12 cellular contexts compared by ENCODE assay signal in genomic region chr11:117071344-117071787, GRCh38. TPM values are rescaled to one million over a fixed set of nuclear protein-coding genes. Genes with fewer than 3 reads are reported as not detected.
DNase-seq lines count a peak whose midpoint lies in the region; ATAC-seq and TF ChIP-seq lines count a peak whose summit lies in the region.
"Had no signal": no experiment of that assay in that cellular context is flagged by ENCODE, and none has a peak within 500 bp of the region (broad histone marks: within the 10 kb centered on the region; RNA-seq: fewer than 3 reads in every experiment).

No MANE protein-coding gene starts in this region.

- no peaks in the 10 kb centered on the region for H3K27me3 ChIP-seq in colonic mucosa

- H3K36me3 ChIP-seq in colonic mucosa (no peaks in the 10 kb centered on the region), mucosa of descending colon (ENCODE audit: low read depth) (no peaks in the 10 kb centered on the region)

- H3K27ac ChIP-seq in C4-2B: peak overlapping the region; percentile 72
- H3K27ac ChIP-seq in colonic mucosa: no peak overlapping the region

- no peak for TF ChIP-seq CTCF in C4-2B (conservative IDR thresholded peaks at IDR 0.05)
- no peak for TF ChIP-seq CTCF in colonic mucosa (IDR thresholded peaks at IDR 0.05)
- no peak for TF ChIP-seq CTCF in mucosa of descending colon (IDR thresholded peaks at IDR 0.05)

- H3K9ac ChIP-seq in colonic mucosa (ENCODE audit: low read depth in 2 of 2, low read length in 2 of 2): no peak overlapping the region

- DNase-seq in NCI-H1092 (lab: John Stamatoyannopoulos, UW) (peak; percentile 21), colonic mucosa (peak; percentile 66), mucosa of descending colon (peak in 1 of 3 donors; percentile 69), NCI-H2081 treated with DMSO at 0.1 percent for 48 hours (lab: John Stamatoyannopoulos, UW) (no peak), amniotic stem cell (lab: John Stamatoyannopoulos, UW) (no peak)
- DNase-seq: activated CD4-positive, alpha-beta T cell treated with anti-CD3 and anti-CD28 coated beads for 1 hour; HFFc6; naive thymus-derived CD8-positive, alpha-beta T cell; stimulated activated CD8-positive, alpha-beta memory T cell treated with anti-CD3 and anti-CD28 coated beads, Interleukin-4, amount 100 ng/mL, for 48 hours had no signal

- H3K9me3 ChIP-seq in colonic mucosa (no peaks in the 10 kb centered on the region), mucosa of descending colon (no peaks in the 10 kb centered on the region)

- intact Hi-C loops in colonic mucosa (cut with DNase I): no loop called here
- intact Hi-C loops in mucosa of descending colon (cut with DNase I, micrococcal nuclease): no loop called here

- ATAC-seq in mucosa of descending colon (peak; percentile 70), GM21737 (IDR thresholded peaks at IDR 0.05; ENCODE audit: unreplicated experiment) (no peak), HG02870 (IDR thresholded peaks at IDR 0.05; ENCODE audit: unreplicated experiment) (no peak)
- ATAC-seq: naive thymus-derived CD8-positive, alpha-beta T cell had no signal

- H3K4me3 ChIP-seq in colonic mucosa: no peak overlapping the region
- no peak overlapping the region for H3K4me3 ChIP-seq in mucosa of descending colon

- H3K4me1 ChIP-seq in colonic mucosa (peaks cover 10% of the 10 kb centered on the region), mucosa of descending colon (ENCODE audit: low read depth) (peaks cover 34% of the 10 kb centered on the region)

RNA-seq across cellular contexts. Expression of gene SIK3, which starts 26.9 kb away (rescaled TPM):
- 10 to 100 TPM; 26.7 to 28.0 TPM for total RNA-seq in colonic mucosa
- 10 to 100 TPM; 28.1 to 55.6 (median 41.8) TPM for total RNA-seq in mucosa of descending colon

Comparison
In these comparisons a context has a peak if more than half of its experiments do, and no peak if none do; other contexts are left out.
1. DNase-seq: peak in NCI-H1092 (single experiment) and colonic mucosa (single experiment); none in NCI-H2081 treated with DMSO at 0.1 percent for 48 hours (single experiment) and amniotic stem cell (single experiment).